11 cellular contexts compared by ENCODE assay signal in the genomic region with DNA sequence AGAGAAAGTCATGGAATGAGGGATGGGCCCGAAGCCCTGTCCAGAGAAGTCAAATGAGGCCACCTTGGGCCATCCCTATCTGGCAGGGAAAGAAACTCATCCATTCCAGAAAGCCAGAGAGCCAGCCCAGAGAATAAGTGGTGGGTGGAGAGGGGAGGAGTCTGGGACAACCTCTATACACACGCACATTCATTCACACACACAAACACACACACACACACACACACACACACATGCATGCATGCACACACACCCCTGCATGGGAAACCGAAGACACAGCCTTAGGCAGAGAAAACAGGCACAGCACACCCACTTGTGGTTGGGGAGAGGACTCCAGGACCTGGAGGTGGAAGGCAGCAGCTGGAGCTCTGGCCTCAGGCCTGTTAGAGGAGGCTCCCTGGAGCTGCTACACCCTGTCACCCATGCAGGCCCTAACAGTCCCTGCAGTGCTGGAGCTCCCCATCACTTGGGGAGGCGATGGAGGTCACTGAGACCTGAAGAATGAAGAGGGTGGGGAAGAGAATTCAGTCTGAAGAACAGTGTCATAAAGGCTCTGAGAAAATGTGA. TPM values are rescaled to one million over a fixed set of nuclear protein-coding genes. Genes with fewer than 3 reads are reported as not detected.
A peak's percentile ranks its signal among the peaks of the same experiment; 100 is the strongest.
DNase-seq lines count a peak whose midpoint lies in the region; ATAC-seq, FAIRE-seq and TF ChIP-seq lines count a peak whose summit lies in the region.
"Had no signal": no experiment of that assay in that cellular context is flagged by ENCODE, and none has a peak within 500 bp of the region (broad histone marks: within the 10 kb centered on the region; RNA-seq: fewer than 3 reads in every experiment).

No MANE protein-coding gene starts in this region.

- TF ChIP-seq POLR2A in gastrocnemius medialis (IDR thresholded peaks at IDR 0.05) (no peak), GM12892 (IDR thresholded peaks at IDR 0.05; ENCODE audit: low read depth, low read length) (no peak)

- peaks cover 27 to 39% of the 10 kb centered on the region in 2 experiments for H3K36me3 ChIP-seq in SK-N-SH (replicated peaks in 1 of 2; ENCODE audit: control insufficient read depth in 1 of 2, insufficient read depth in 2 of 2, low read length in 1 of 2)
- no peaks in the 10 kb centered on the region for H3K36me3 ChIP-seq in gastrocnemius medialis
- H3K36me3 ChIP-seq: prostate gland had no signal

- no peaks in the 10 kb centered on the region for H3K9me2 ChIP-seq in SK-N-SH

- in situ Hi-C loops in gastrocnemius medialis (cut with MboI; ENCODE audit: low sequenced_read_pairs in 4 of 4), result no loop called here

- CTCF ChIA-PET in SK-N-SH (lab: Yijun Ruan, JAX), result interaction anchor here (3.4 kb wide), 1 partner anchor 16 kb away, joined by 19 read pairs; no protein-coding TSS in a partner anchor

- ATAC-seq in Right ventricle myocardium inferior (peak; percentile 90), gastrocnemius medialis (peak; percentile 57 to 59), GM19023 (IDR thresholded peaks at IDR 0.05; ENCODE audit: unreplicated experiment) (no peak), HG02571 (IDR thresholded peaks at IDR 0.05; ENCODE audit: unreplicated experiment) (no peak)

- H3F3A ChIP-seq in SK-N-SH (replicated peaks; ENCODE audit: insufficient read depth), result peaks cover 86% of the 10 kb centered on the region

- H3K27ac ChIP-seq in SK-N-SH (ENCODE audit: low read depth in 2 of 2, low read length in 1 of 2) (peak overlapping the region; percentile 31 to 51; a peak in 3 of 4 replicates), gastrocnemius medialis (no peak overlapping the region)
- H3K27ac ChIP-seq: prostate gland had no signal

- FAIRE-seq in GM12892 (lab: Jason Lieb, UNC), result no peak
- FAIRE-seq: H54 had no signal

- WGBS in SK-N-SH (ENCODE audit: low lambda C conversion rate), result 89% methylated on average over 4 of the region's 4 CpGs

- no peak overlapping the region for H2AFZ ChIP-seq in SK-N-SH (ENCODE audit: low read depth)

- no peaks in the 10 kb centered on the region for H3K79me2 ChIP-seq in SK-N-SH (ENCODE audit: insufficient read depth)

- H3K27me3 ChIP-seq in SK-N-SH (ENCODE audit: insufficient read depth) (no peaks in the 10 kb centered on the region), gastrocnemius medialis (no peaks in the 10 kb centered on the region)

- 0 out of 2 replicates have a peak, but pooled peaks have one; percentile 5 for TF ChIP-seq RAD21 in SK-N-SH (IDR thresholded peaks at IDR 0.05; ENCODE audit: low read length)

- H4K20me1 ChIP-seq in SK-N-SH (ENCODE audit: insufficient read depth), result 0 out of 2 replicates have a peak, but pooled peaks cover 2% of the 10 kb centered on the region

- POLR2A ChIA-PET in SK-N-SH (lab: Yijun Ruan, JAX), result no interaction called here

- intact Hi-C loops in Right ventricle myocardium inferior (cut with DNase I), result no loop called here
- intact Hi-C loops in gastrocnemius medialis (cut with DNase I; ENCODE audit: low total_unique reads), result no loop called here

- no peak overlapping the region for H3K9ac ChIP-seq in SK-N-SH

- peak; percentile 38 for DNase-seq in EL
- no peak for DNase-seq in SK-N-SH
- DNase-seq in Right ventricle myocardium inferior (ENCODE audit: missing footprints), result no peak
- no peak for DNase-seq in gastrocnemius medialis
- no peak for DNase-seq in GM12892 (ENCODE audit: insufficient read length)
- DNase-seq in SIG-M5 (lab: John Stamatoyannopoulos, UW), result no peak
- DNase-seq: KG1 had no signal

- no peaks in the 10 kb centered on the region for H3K9me3 ChIP-seq in SK-N-SH
- H3K9me3 ChIP-seq in gastrocnemius medialis, result no peaks in the 10 kb centered on the region
- H3K9me3 ChIP-seq: prostate gland had no signal

- H3K4me2 ChIP-seq in SK-N-SH, result no peak overlapping the region

- no peaks in the 10 kb centered on the region for H3K4me1 ChIP-seq in SK-N-SH (ENCODE audit: control insufficient read depth in 1 of 2, insufficient read depth in 2 of 2, low read depth in 1 of 2, low read length in 1 of 2)
- peaks cover 11 to 14% of the 10 kb centered on the region in 2 donors for H3K4me1 ChIP-seq in gastrocnemius medialis
- H3K4me1 ChIP-seq: prostate gland had no signal

- peak; percentile 20 for TF ChIP-seq CTCF in SK-N-SH (IDR thresholded peaks at IDR 0.05)
- TF ChIP-seq CTCF in gastrocnemius medialis (IDR thresholded peaks at IDR 0.05 in 4 of 5, conservative IDR thresholded peaks at IDR 0.05 in 1 of 5), result no peak

- TF ChIP-seq EP300 in SK-N-SH (IDR thresholded peaks at IDR 0.05; ENCODE audit: borderline replicate concordance in 1 of 2, low read depth in 1 of 2, low read length in 1 of 2), result no peak

- H3K4me3 ChIP-seq in SK-N-SH (ENCODE audit: low read depth in 2 of 2, low read length in 1 of 2) (no peak overlapping the region), gastrocnemius medialis (no peak overlapping the region)
- H3K4me3 ChIP-seq: prostate gland had no signal

TF ChIP-seq in SK-N-SH, 30 proteins besides CTCF, POLR2A, EP300 and RAD21:
- TF ChIP-seq POLR2AphosphoS5 (IDR thresholded peaks at IDR 0.05; ENCODE audit: low read depth, low read length), result peak; percentile 39; the same call in 1 of the 2 replicates
- TF ChIP-seq TCF12 (IDR thresholded peaks at IDR 0.05), result no peak
- no peak for TF ChIP-seq NFIC (IDR thresholded peaks at IDR 0.05; ENCODE audit: borderline replicate concordance)

RNA-seq across cellular contexts. Expression of gene TGFBI, which starts 38.0 kb away (rescaled TPM):
- polyA plus RNA-seq in SK-N-SH (2012; rRNA removed), result 2,247 and 2,678 TPM in 2 replicates
- 1,829 and 2,247 TPM in 2 replicates for polyA plus RNA-seq in SK-N-SH (2012; cell fraction: cytosol; rRNA removed)
- 2,574 and 3,187 TPM in 2 replicates for polyA plus RNA-seq in SK-N-SH (2012; cell fraction: nucleus; rRNA removed)
- total RNA-seq in Right ventricle myocardium inferior, result 66.5 TPM
- 10 to 100 TPM; 38.4 to 48.0 (median 40.0) TPM for total RNA-seq in gastrocnemius medialis
- 0.66 TPM for polyA plus RNA-seq in GM12892 (2012; ENCODE audit: missing spikeins)

Comparison
In these comparisons a context has a peak if more than half of its experiments do, and no peak if none do; other contexts are left out.
1. H3K27ac ChIP-seq: peak in SK-N-SH (2 of 2); none in gastrocnemius medialis (0 of 4).
2. ATAC-seq: peak in Right ventricle myocardium inferior (single experiment) and gastrocnemius medialis (2 of 2); none in GM19023 (single experiment) and HG02571 (single experiment).